In genomic region chr6:13575377-13575775, GRCh38 we compare ENCODE assay signal across 8 cellular contexts. TPM values are rescaled to one million over a fixed set of nuclear protein-coding genes. Genes with fewer than 3 reads are reported as not detected.
DNase-seq lines count a peak whose midpoint lies in the region; ATAC-seq and TF ChIP-seq lines count a peak whose summit lies in the region.

No MANE protein-coding gene starts in this region.

- peaks cover 12% of the 10 kb centered on the region for H3K27me3 Mint-ChIP-seq in GM23338 (ENCODE audit: insufficient read depth, low read depth, poor library complexity)

- H3K27ac Mint-ChIP-seq in GM23338 = peak overlapping the region; percentile 98; the same call in 1 of the 2 replicates

- peaks cover 13% of the 10 kb centered on the region for H3K4me1 ChIP-seq in GM23338 (ENCODE audit: insufficient read depth)
- peaks cover 0 to 18% (median 0%) of the 10 kb centered on the region in 3 donors for H3K4me1 ChIP-seq in gastroesophageal sphincter
- peaks cover 6 to 54% (median 20%) of the 10 kb centered on the region in 6 donors for H3K4me1 ChIP-seq in spleen

- no peaks in the 10 kb centered on the region; the same call in 2 of the 3 replicates for H3K9me3 Mint-ChIP-seq in GM23338

- no peak for ATAC-seq in GM23338
- ATAC-seq in gastroesophageal sphincter = no peak
- no peak for ATAC-seq in GM18873 (IDR thresholded peaks at IDR 0.05; ENCODE audit: low FRiP score, unreplicated experiment)

- peaks cover 10% of the 10 kb centered on the region for H3F3A ChIP-seq in GM23338 (replicated peaks; ENCODE audit: low read depth)

- H3K36me3 Mint-ChIP-seq in GM23338 (ENCODE audit: low read depth) = peaks cover 7% of the 10 kb centered on the region

- H3K27ac ChIP-seq in GM23338 (ENCODE audit: low read depth) (no peak overlapping the region), gastroesophageal sphincter (peak overlapping the region; percentile 84 to 98 (median 94)), spleen (peak overlapping the region; percentile 92 to 99 (median 96))

- TF ChIP-seq EP300 in gastroesophageal sphincter (IDR thresholded peaks at IDR 0.05) = no peak

- no peaks in the 10 kb centered on the region for H3K9me2 ChIP-seq in GM23338 (ENCODE audit: insufficient read depth)

- H2AFZ ChIP-seq in GM23338 = no peak overlapping the region

- H3K4me1 Mint-ChIP-seq in GM23338 = peaks cover 29% of the 10 kb centered on the region

- H3K4me3 ChIP-seq in GM23338 = peak overlapping the region; percentile 84
- peak overlapping the region; percentile 68 to 74 for H3K4me3 ChIP-seq in gastroesophageal sphincter
- peak overlapping the region; percentile 63 to 88 (median 75) for H3K4me3 ChIP-seq in spleen

- H3K9me3 ChIP-seq in gastroesophageal sphincter (no peaks in the 10 kb centered on the region), spleen (peaks cover 0 to 4% (median 0%) of the 10 kb centered on the region in 8 donors)

- TF ChIP-seq CTCF in GM23338 (conservative IDR thresholded peaks at IDR 0.05; ENCODE audit: low read depth in 2 of 2) (peak; percentile 79 to 81), gastroesophageal sphincter (IDR thresholded peaks at IDR 0.05) (peak; percentile 73 to 80 (median 75)), spleen (IDR thresholded peaks at IDR 0.05 in 8 of 11, conservative IDR thresholded peaks at IDR 0.05 in 3 of 11) (peak in 10 of 11 experiments; percentile 23 to 82 (median 75))

- peak overlapping the region; percentile 85 for H3K4me3 Mint-ChIP-seq in GM23338

- DNase-seq in GM23338 (ENCODE audit: low spot score) = no peak
- DNase-seq in activated CD4-positive, alpha-beta T cell treated with anti-CD3 and anti-CD28 coated beads, Interleukin-2, amount 50 U/mL, for 4 hours = peak; percentile 71
- DNase-seq in spleen = no peak
- DNase-seq in NCI-H510A treated with DMSO at 0.1 percent for 48 hours (lab: John Stamatoyannopoulos, UW) = no peak
- DNase-seq in activated effector memory CD4-positive, alpha-beta T cell treated with anti-CD3 and anti-CD28 coated beads, Interleukin-2, amount 50 U/mL, for 16 hours = no peak
- DNase-seq in NCI-H2029 treated with DMSO at 0.1 percent for 48 hours (lab: John Stamatoyannopoulos, UW) = no peak

- no peaks in the 10 kb centered on the region for H4K20me1 ChIP-seq in GM23338 (replicated peaks; ENCODE audit: insufficient read depth)

- peaks cover 28% of the 10 kb centered on the region for H3K79me2 ChIP-seq in GM23338 (replicated peaks; ENCODE audit: insufficient read depth)

- H3K27me3 ChIP-seq in GM23338 (ENCODE audit: insufficient read depth) (no peaks in the 10 kb centered on the region), gastroesophageal sphincter (no peaks in the 10 kb centered on the region), spleen (replicated peaks in 1 of 7) (no peaks in the 10 kb centered on the region)

- peak overlapping the region; percentile 94 for H3K4me2 ChIP-seq in GM23338

- no peaks in the 10 kb centered on the region for H3K36me3 ChIP-seq in GM23338 (ENCODE audit: insufficient read depth)
- H3K36me3 ChIP-seq in gastroesophageal sphincter = peaks cover 0 to 10% of the 10 kb centered on the region in 2 donors
- peaks cover 0 to 12% (median 0%) of the 10 kb centered on the region in 6 donors for H3K36me3 ChIP-seq in spleen

- intact Hi-C loops in spleen (cut with DNase I; ENCODE audit: low total_unique reads) = no loop called here

- 24% methylated on average over 3 of the region's 3 CpGs for WGBS in gastroesophageal sphincter (ENCODE audit: low coverage in 1 of 2), 2 donors
- 25 to 33% (median 31%) methylated on average over 3 of the region's 3 CpGs for WGBS in spleen, 5 donors

- TF ChIP-seq POLR2A in gastroesophageal sphincter (IDR thresholded peaks at IDR 0.05) (no peak), spleen (IDR thresholded peaks at IDR 0.05) (no peak)

TF ChIP-seq in GM23338, 12 proteins besides CTCF, POLR2A, EP300 and RAD21:
- TF ChIP-seq CREB1 (CRISPR knock-in tag; IDR thresholded peaks at IDR 0.05; ENCODE audit: low read depth) = peak; percentile 42; the same call in 1 of the 2 replicates
- no peak for TF ChIP-seq ZNF114 (CRISPR knock-in tag; IDR thresholded peaks at IDR 0.05)

RNA-seq across cellular contexts. Expression of gene SIRT5, which starts 1.0 kb away (rescaled TPM):
- total RNA-seq in GM23338 (2014; rRNA removed; shearing (Covaris generic)) = 11.8 and 13.1 TPM in 2 replicates
- polyA plus RNA-seq in GM23338 (2016; fragmentation: Nextera tagmentation; extraction: Ambion mirVana) (7.4 and 9.8 TPM in 2 replicates), spleen (10 to 100 TPM in 1 of 3 donors, 1 to 10 TPM in 2; 8.2 to 10.8 (median 9.1) TPM)
- total RNA-seq in gastroesophageal sphincter (10 to 100 TPM in 2 of 4 donors, 1 to 10 TPM in 2; 7.5 to 13.1 (median 10.0) TPM), spleen (10 to 100 TPM; 11.0 to 23.7 (median 18.0) TPM)

RNA-seq across cellular contexts. Expression of gene NOL7, which starts 39.8 kb away (rescaled TPM):
- 97.2 and 110 TPM in 2 replicates for total RNA-seq in GM23338 (2014; rRNA removed; shearing (Covaris generic))
- polyA plus RNA-seq in GM23338 (2016; fragmentation: Nextera tagmentation; extraction: Ambion mirVana) (251 and 253 TPM in 2 replicates), spleen (10 to 100 TPM; 49.9 to 63.1 (median 57.4) TPM)
- total RNA-seq in gastroesophageal sphincter (100 to 1,000 TPM in 2 of 4 donors, 10 to 100 TPM in 2; 92.4 to 120 (median 98.5) TPM), spleen (10 to 100 TPM; 44.6 to 73.6 (median 50.6) TPM)

Comparison
In these comparisons a context has a peak if more than half of its experiments do, and no peak if none do; other contexts are left out.
1. DNase-seq: peak in activated CD4-positive, alpha-beta T cell treated with anti-CD3 and anti-CD28 coated beads, Interleukin-2, amount 50 U/mL, for 4 hours (2 of 2); none in GM23338 (single experiment), spleen (single experiment), NCI-H510A treated with DMSO at 0.1 percent for 48 hours (single experiment), activated effector memory CD4-positive, alpha-beta T cell treated with anti-CD3 and anti-CD28 coated beads, Interleukin-2, amount 50 U/mL, for 16 hours (single experiment) and NCI-H2029 treated with DMSO at 0.1 percent for 48 hours (single experiment).
2. Peak in every context shown above with its lines, with median percentiles within 50 percentile points of each other: H3K4me3 ChIP-seq and CTCF ChIP-seq.